ENCODE assay signal across 10 cellular contexts in the genomic region with DNA sequence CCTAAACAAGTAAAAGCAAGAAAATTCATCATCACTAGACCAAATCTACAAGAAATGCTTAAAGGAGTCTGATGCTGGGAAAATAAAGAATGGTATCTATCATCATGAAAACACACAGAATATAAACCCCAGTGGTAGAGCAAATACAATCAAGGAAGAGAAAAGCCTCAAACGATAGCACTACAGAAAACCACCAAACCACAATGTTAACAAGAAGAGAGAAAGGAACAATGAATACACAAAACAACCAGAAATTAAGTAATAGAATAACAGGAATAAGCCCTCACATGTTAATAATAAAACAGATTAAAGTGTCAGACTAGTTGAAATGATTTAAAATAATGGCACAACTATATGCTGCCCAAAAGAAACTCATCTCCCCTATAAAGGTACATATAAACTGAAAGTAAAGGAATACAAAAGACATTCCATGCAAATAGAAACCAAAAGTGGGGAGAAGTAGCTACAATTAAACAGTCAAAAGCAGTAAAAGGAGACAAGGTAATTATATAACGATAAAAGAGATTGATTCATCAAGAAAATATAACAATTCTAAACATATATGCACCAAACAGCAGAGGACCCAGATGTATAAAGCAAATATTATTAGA.
DNase-seq lines count a peak whose midpoint lies in the region; ATAC-seq, FAIRE-seq and TF ChIP-seq lines count a peak whose summit lies in the region.
"Had no signal": no experiment of that assay in that cellular context is flagged by ENCODE, and none has a peak within 500 bp of the region (broad histone marks: within the 10 kb centered on the region; RNA-seq: fewer than 3 reads in every experiment).

No MANE protein-coding gene starts in this region.

- H3K4me2 ChIP-seq in BLaER1 (peak overlapping the region; percentile 47), GM12878 (ENCODE audit: control insufficient read depth, insufficient read depth) (peak overlapping the region; percentile 79)

- H3K27me3 ChIP-seq in BLaER1 (no peaks in the 10 kb centered on the region), GM12878 (replicated peaks in 1 of 2; ENCODE audit: control insufficient read depth in 2 of 2, insufficient read depth in 2 of 2, low read length in 1 of 2) (no peaks in the 10 kb centered on the region)

- no peak for TF ChIP-seq POLR2A in GM12878 (IDR thresholded peaks at IDR 0.05; ENCODE audit: low read depth, low read length)

- CTCF ChIA-PET in GM12878 (lab: Yijun Ruan, JAX): interaction anchor here (0.6 to 1.2 kb wide), 3 partner anchors 18 to 124 kb away, joined by 3 to 4 read pairs (median 4); no protein-coding TSS in a partner anchor

- SMC1A ChIA-PET in GM12878 (lab: Charles Lee; ENCODE audit: uncharacterized antibody, unreplicated experiment): interaction anchor here (1.0 to 1.6 kb wide), 6 partner anchors 8 to 125 kb away, joined by 3 to 6 read pairs (median 4); no protein-coding TSS in a partner anchor

- intact Hi-C loops in GM12878 (cut with micrococcal nuclease; ENCODE audit: unreplicated experiment): no loop called here
- intact Hi-C loops in left ventricle myocardium superior (cut with micrococcal nuclease): no loop called here

- POLR2A ChIA-PET in GM12878 (lab: Charles Lee): interaction anchor here (0.7 to 1.1 kb wide), 4 partner anchors 18 to 119 kb away, joined by 3 to 5 read pairs (median 4); no protein-coding TSS in a partner anchor

- FAIRE-seq in GM12878 (lab: Jason Lieb, UNC): no peak

- TF ChIP-seq EP300 in GM12878 (IDR thresholded peaks at IDR 0.05; ENCODE audit: borderline replicate concordance in 1 of 2, control insufficient read depth in 1 of 2, low read depth in 2 of 2, low read length in 2 of 2): no peak

- H3K9me3 ChIP-seq in BLaER1 (peaks cover 46% of the 10 kb centered on the region), GM12878 (replicated peaks; ENCODE audit: control insufficient read depth, insufficient read depth, low read length) (peaks cover 4% of the 10 kb centered on the region; the same call in 2 of the 3 replicates)

- no peak overlapping the region for H2AFZ ChIP-seq in GM12878 (ENCODE audit: control insufficient read depth, low read depth, low read length)

- RAD21 ChIA-PET in GM12878 (lab: Charles Lee; ENCODE audit: unreplicated experiment): interaction anchor here (1.4 kb wide), 1 partner anchor 179 kb away, joined by 3 read pairs; no protein-coding TSS in a partner anchor

- TF ChIP-seq RAD21 in GM12878 (IDR thresholded peaks at IDR 0.05; ENCODE audit: insufficient read depth, low read depth, low read length): no peak

- ATAC-seq in GM18870 (IDR thresholded peaks at IDR 0.05; ENCODE audit: unreplicated experiment) (peak; percentile 79), GM12878 (peak; percentile 88), left ventricle myocardium superior (no peak)

- no peak for TF ChIP-seq CTCF in GM12878 (IDR thresholded peaks at IDR 0.05 in 2 of 3, conservative IDR thresholded peaks at IDR 0.05 in 1 of 3; ENCODE audit: control insufficient read depth in 2 of 3, extremely low read depth in 1 of 3, insufficient read depth in 1 of 3, low read depth in 3 of 3, low read length in 3 of 3)

- H4K20me1 ChIP-seq in BLaER1 (peaks cover 39% of the 10 kb centered on the region), GM12878 (ENCODE audit: control insufficient read depth, insufficient read depth) (0 out of 2 replicates have a peak, but pooled peaks cover 3% of the 10 kb centered on the region)

- DNase-seq in LHCN-M2 (ENCODE audit: low read depth) (peak; percentile 43), GM12878 (ENCODE audit: low read depth, low spot score) (no peak), HuH-7.5 (ENCODE audit: low spot score) (no peak), SKM-1 (lab: John Stamatoyannopoulos, UW; ENCODE audit: unreplicated experiment) (no peak), left ventricle myocardium superior (no peak), AG08395 (ENCODE audit: low spot score) (no peak)
- DNase-seq: activated gamma-delta T cell treated with Interleukin-2 at 50 U/mL for 16 hours, glutamatergic neuron had no signal

- in situ Hi-C loops in GM12878 (cut with MboI): no loop called here

- H3K4me1 ChIP-seq in BLaER1 (peaks cover 22% of the 10 kb centered on the region), GM12878 (ENCODE audit: control insufficient read depth, insufficient read depth, low read length) (peaks cover 7% of the 10 kb centered on the region; the same call in 1 of the 2 replicates)

- no TSS peak for BruUV-seq in GM12878 (replicated peaks; lab: Mats Ljungman, UMichigan)

- no peak overlapping the region for H3K27ac ChIP-seq in BLaER1
- no peak overlapping the region for H3K27ac ChIP-seq in GM12878 (ENCODE audit: control insufficient read depth, insufficient read depth)

- H3K36me3 ChIP-seq in BLaER1: peaks cover 8% of the 10 kb centered on the region; the same call in 1 of the 2 replicates
- no peaks in the 10 kb centered on the region for H3K36me3 ChIP-seq in GM12878 (ENCODE audit: control insufficient read depth in 2 of 2, insufficient read depth in 2 of 2, low read length in 1 of 2)

- peaks cover 43% of the 10 kb centered on the region for H3K79me2 ChIP-seq in GM12878 (ENCODE audit: control insufficient read depth, insufficient read depth, low read length)

- 43% methylated on average over 2 of the region's 2 CpGs for WGBS in GM12878 (ENCODE audit: insufficient coverage, insufficient replicate concordance, low lambda C conversion rate, missing lambda C conversion rate)

- H3K9ac ChIP-seq in BLaER1 (no peak overlapping the region), GM12878 (ENCODE audit: control insufficient read depth, insufficient read depth, low read length) (no peak overlapping the region)

- no peak overlapping the region for H3K4me3 ChIP-seq in BLaER1
- H3K4me3 ChIP-seq in GM12878: 0 out of 2 replicates have a peak overlapping the region, but pooled peaks have one; percentile 6

TF ChIP-seq in GM12878, 131 proteins besides CTCF, POLR2A, EP300 and RAD21:
- TF ChIP-seq ZNF384 (IDR thresholded peaks at IDR 0.05; ENCODE audit: borderline replicate concordance, low read depth, low read length): no peak
- TF ChIP-seq MTA2 (IDR thresholded peaks at IDR 0.05; ENCODE audit: low read depth): peak; percentile 86
- TF ChIP-seq, protein P1, sequence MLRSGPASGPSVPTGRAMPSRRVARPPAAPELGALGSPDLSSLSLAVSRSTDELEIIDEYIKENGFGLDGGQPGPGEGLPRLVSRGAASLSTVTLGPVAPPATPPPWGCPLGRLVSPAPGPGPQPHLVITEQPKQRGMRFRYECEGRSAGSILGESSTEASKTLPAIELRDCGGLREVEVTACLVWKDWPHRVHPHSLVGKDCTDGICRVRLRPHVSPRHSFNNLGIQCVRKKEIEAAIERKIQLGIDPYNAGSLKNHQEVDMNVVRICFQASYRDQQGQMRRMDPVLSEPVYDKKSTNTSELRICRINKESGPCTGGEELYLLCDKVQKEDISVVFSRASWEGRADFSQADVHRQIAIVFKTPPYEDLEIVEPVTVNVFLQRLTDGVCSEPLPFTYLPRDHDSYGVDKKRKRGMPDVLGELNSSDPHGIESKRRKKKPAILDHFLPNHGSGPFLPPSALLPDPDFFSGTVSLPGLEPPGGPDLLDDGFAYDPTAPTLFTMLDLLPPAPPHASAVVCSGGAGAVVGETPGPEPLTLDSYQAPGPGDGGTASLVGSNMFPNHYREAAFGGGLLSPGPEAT (IDR thresholded peaks at IDR 0.05; ENCODE audit: low read depth): peak; percentile 64; the same call in 1 of the 2 replicates
- TF ChIP-seq RUNX3 (IDR thresholded peaks at IDR 0.05; ENCODE audit: low read length): peak; percentile 93
- 0 out of 2 replicates have a peak, but pooled peaks have one; percentile 19 for TF ChIP-seq IKZF1 (conservative IDR thresholded peaks at IDR 0.05)
- peak; percentile 50; the same call in 1 of the 2 replicates for TF ChIP-seq ATF7 (IDR thresholded peaks at IDR 0.05; ENCODE audit: low read depth)
- no peak for TF ChIP-seq TCF12 (IDR thresholded peaks at IDR 0.05; ENCODE audit: low read depth, low read length)
- TF ChIP-seq, protein P2, sequence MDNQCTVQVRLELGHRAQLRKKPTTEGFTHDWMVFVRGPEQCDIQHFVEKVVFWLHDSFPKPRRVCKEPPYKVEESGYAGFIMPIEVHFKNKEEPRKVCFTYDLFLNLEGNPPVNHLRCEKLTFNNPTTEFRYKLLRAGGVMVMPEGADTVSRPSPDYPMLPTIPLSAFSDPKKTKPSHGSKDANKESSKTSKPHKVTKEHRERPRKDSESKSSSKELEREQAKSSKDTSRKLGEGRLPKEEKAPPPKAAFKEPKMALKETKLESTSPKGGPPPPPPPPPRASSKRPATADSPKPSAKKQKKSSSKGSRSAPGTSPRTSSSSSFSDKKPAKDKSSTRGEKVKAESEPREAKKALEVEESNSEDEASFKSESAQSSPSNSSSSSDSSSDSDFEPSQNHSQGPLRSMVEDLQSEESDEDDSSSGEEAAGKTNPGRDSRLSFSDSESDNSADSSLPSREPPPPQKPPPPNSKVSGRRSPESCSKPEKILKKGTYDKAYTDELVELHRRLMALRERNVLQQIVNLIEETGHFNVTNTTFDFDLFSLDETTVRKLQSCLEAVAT (IDR thresholded peaks at IDR 0.05): peak; percentile 68
- no peak for TF ChIP-seq HDGF (IDR thresholded peaks at IDR 0.05)
- TF ChIP-seq IKZF2 (IDR thresholded peaks at IDR 0.05): peak; percentile 75 to 82
- TF ChIP-seq, protein P3, sequence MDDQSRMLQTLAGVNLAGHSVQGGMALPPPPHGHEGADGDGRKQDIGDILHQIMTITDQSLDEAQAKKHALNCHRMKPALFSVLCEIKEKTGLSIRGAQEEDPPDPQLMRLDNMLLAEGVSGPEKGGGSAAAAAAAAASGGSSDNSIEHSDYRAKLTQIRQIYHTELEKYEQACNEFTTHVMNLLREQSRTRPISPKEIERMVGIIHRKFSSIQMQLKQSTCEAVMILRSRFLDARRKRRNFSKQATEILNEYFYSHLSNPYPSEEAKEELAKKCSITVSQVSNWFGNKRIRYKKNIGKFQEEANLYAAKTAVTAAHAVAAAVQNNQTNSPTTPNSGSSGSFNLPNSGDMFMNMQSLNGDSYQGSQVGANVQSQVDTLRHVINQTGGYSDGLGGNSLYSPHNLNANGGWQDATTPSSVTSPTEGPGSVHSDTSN (IDR thresholded peaks at IDR 0.05; ENCODE audit: insufficient replicate concordance, low read depth, low read length): no peak
- TF ChIP-seq DPF2 (IDR thresholded peaks at IDR 0.05): 0 out of 2 replicates have a peak, but pooled peaks have one; percentile 36
- peak; percentile 40 for TF ChIP-seq SMAD1 (IDR thresholded peaks at IDR 0.05; ENCODE audit: low read depth, partially characterized antibody)
- no peak for TF ChIP-seq BMI1 (IDR thresholded peaks at IDR 0.05; ENCODE audit: borderline replicate concordance)
- peak; percentile 70 for TF ChIP-seq NBN (IDR thresholded peaks at IDR 0.05)
